Comparison of ENCODE assay signal across 18 cellular contexts in the genomic region with DNA sequence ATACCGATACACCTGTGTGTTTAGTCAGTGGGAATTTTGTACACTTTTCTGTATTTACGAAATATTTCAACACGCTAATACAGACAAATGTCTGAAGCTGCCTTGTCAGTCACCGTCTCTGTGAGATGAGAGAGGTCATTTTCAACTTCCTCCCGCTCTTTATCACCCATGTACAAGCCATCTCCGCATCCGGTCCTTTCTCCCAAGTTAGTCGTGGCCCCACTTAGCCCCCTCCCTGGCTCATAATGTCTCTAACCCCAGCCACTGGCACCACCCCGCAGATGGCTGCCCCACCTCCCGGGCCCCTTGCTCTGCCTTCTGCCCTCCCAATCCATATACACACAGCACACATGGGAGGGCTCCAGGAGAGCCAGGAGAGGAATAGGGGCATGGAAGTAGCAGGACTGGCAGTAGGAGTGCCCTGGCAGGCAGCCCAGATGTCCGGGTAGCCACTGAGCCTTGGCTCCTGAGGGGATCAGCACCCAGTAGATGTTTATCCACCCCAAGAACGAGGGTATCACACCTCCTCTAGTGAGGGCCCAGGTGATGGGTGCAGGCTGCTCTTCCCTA. TPM values are rescaled to one million over a fixed set of nuclear protein-coding genes. Genes with fewer than 3 reads are reported as not detected.
"Had no signal": no experiment of that assay in that cellular context is flagged by ENCODE, and none has a peak within 500 bp of the region (broad histone marks: within the 10 kb centered on the region; RNA-seq: fewer than 3 reads in every experiment).

No MANE protein-coding gene starts in this region.

- H3K9me3 ChIP-seq: colonic mucosa, ovary had no signal

- H3K27ac ChIP-seq: cardiac muscle cell, colonic mucosa, ovary, WERI-Rb-1 had no signal

- H3K36me3 ChIP-seq: cardiac muscle cell, colonic mucosa, ovary, WERI-Rb-1 had no signal

- H3K9me3 Mint-ChIP-seq: activated CD8-positive, alpha-beta T cell treated with anti-CD3 and anti-CD28 coated beads for 36 hours; activated naive CD8-positive, alpha-beta T cell treated with anti-CD3 and anti-CD28 coated beads, Interleukin-2, amount 50 U/mL, for 24 hours; memory B cell had no signal

- H3K27me3 ChIP-seq: colonic mucosa, ovary had no signal

- H3K36me3 Mint-ChIP-seq: memory B cell had no signal

- H3K4me3 ChIP-seq: cardiac muscle cell, colonic mucosa, ovary had no signal

- H3K27ac Mint-ChIP-seq: activated CD8-positive, alpha-beta T cell treated with anti-CD3 and anti-CD28 coated beads for 36 hours; activated naive CD8-positive, alpha-beta T cell treated with anti-CD3 and anti-CD28 coated beads, Interleukin-2, amount 50 U/mL, for 24 hours; memory B cell had no signal

- H3K4me3 Mint-ChIP-seq: activated CD8-positive, alpha-beta T cell treated with anti-CD3 and anti-CD28 coated beads for 36 hours; activated naive CD8-positive, alpha-beta T cell treated with anti-CD3 and anti-CD28 coated beads, Interleukin-2, amount 50 U/mL, for 24 hours; memory B cell had no signal

- DNase-seq: activated CD4-positive, alpha-beta T cell treated with anti-CD3 and anti-CD28 coated beads for 4 hours; activated CD8-positive, alpha-beta memory T cell treated with anti-CD3 and anti-CD28 coated beads, Interleukin-2, amount 50 U/mL, for 4 hours; activated CD8-positive, alpha-beta T cell treated with anti-CD3 and anti-CD28 coated beads for 36 hours; activated naive CD4-positive, alpha-beta T cell treated with Interleukin-2 at 50 U/mL for 16 hours; activated naive CD8-positive, alpha-beta T cell treated with anti-CD3 and anti-CD28 coated beads, Interleukin-2, amount 50 U/mL, for 24 hours; colonic mucosa; effector CD4-positive, alpha-beta T cell; foreskin melanocyte; head of caudate nucleus; ovary; stimulated activated CD4-positive, alpha-beta T cell treated with anti-CD3 and anti-CD28 coated beads, Interleukin-12 subunit alpha, Interleukin-12 subunit beta, amount 100 ng/mL, for 4 hours; stimulated activated naive CD8-positive, alpha-beta T cell treated with anti-CD3 and anti-CD28 coated beads, Interleukin-15, Interleukin-2, amounts not matched to agents 100 U/mL and 50 U/mL, for 24 hours; WERI-Rb-1 had no signal

- FAIRE-seq: astrocyte, islet of Langerhans had no signal

- H3K4me1 ChIP-seq: colonic mucosa had no signal

RNA-seq across cellular contexts. Expression of a gene that starts 2.0 kb away (rescaled TPM):
- polyA plus RNA-seq: cardiac muscle cell, neural cell had no signal

RNA-seq across cellular contexts. Expression of a gene that starts 58.8 kb away (rescaled TPM):
- polyA plus RNA-seq: neural cell had no signal
